Comparison of ENCODE assay signal across 9 cellular contexts in the genomic region with DNA sequence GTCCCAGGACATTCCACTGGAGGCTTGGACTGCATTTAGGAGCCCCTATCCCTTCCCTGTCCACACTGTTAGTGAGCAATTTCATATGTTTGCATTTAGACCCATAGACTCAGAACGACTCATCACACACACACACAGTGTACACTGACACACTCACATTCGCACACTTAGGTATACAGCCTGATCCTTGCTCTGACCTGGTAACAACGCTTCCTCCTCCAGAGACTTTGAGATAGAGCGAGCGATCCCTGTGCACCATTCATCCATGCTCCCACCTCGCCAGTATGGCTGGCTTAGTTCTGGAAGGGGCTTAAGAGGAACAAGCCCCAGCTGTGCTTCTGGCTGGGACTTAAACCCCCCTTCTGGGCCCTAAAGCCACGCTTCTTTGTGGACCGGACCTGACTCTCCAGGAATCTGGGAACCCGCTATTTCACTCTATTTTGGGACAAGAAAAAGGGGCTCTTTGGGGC. TPM values are rescaled to one million over a fixed set of nuclear protein-coding genes. Genes with fewer than 3 reads are reported as not detected.
A peak's percentile ranks its signal among the peaks of the same experiment; 100 is the strongest.
DNase-seq lines count a peak whose midpoint lies in the region; ATAC-seq, FAIRE-seq and TF ChIP-seq lines count a peak whose summit lies in the region.
"Had no signal": no experiment of that assay in that cellular context is flagged by ENCODE, and none has a peak within 500 bp of the region (broad histone marks: within the 10 kb centered on the region; RNA-seq: fewer than 3 reads in every experiment).

No MANE protein-coding gene starts in this region.

- H3K36me3 ChIP-seq in Caco-2 (ENCODE audit: control insufficient read depth, insufficient read depth, low read length) (no peaks in the 10 kb centered on the region), MG63 (no peaks in the 10 kb centered on the region), breast epithelium (no peaks in the 10 kb centered on the region), H7 (replicated peaks; ENCODE audit: control insufficient read depth, insufficient read depth, low read length) (no peaks in the 10 kb centered on the region)

- TF ChIP-seq POLR2A in breast epithelium (IDR thresholded peaks at IDR 0.05) = no peak

- intact Hi-C loops in Caco-2 (cut with micrococcal nuclease; ENCODE audit: unreplicated experiment) = loop anchor here (2.0 kb wide), 1 partner anchor 404 kb away; no protein-coding TSS in a partner anchor
- intact Hi-C loops in breast epithelium (cut with DNase I; ENCODE audit: low total_unique reads) = no loop called here

- CTCF ChIA-PET in Caco-2 (lab: Charles Lee) = interaction anchor here (0.5 to 1.5 kb wide), 3 partner anchors 405 to 720 kb away, joined by 3 to 8 read pairs (median 8); no protein-coding TSS in a partner anchor

- H3K9me3 Mint-ChIP-seq in Caco-2 (ENCODE audit: unreplicated experiment) = no peaks in the 10 kb centered on the region
- no peaks in the 10 kb centered on the region for H3K9me3 Mint-ChIP-seq in neural crest cell

- TF ChIP-seq CTCF in Caco-2 (IDR thresholded peaks at IDR 0.05; ENCODE audit: insufficient read depth in 1 of 2, low read depth in 1 of 2, low read length in 1 of 2, severe bottlenecking in 1 of 2, unreplicated experiment in 1 of 2) = no peak
- no peak for TF ChIP-seq CTCF in breast epithelium (IDR thresholded peaks at IDR 0.05)
- no peak for TF ChIP-seq CTCF in neural crest cell (conservative IDR thresholded peaks at IDR 0.05)

- no peak overlapping the region for H3K27ac Mint-ChIP-seq in Caco-2 (ENCODE audit: unreplicated experiment)
- no peak overlapping the region for H3K27ac Mint-ChIP-seq in neural crest cell (ENCODE audit: unreplicated experiment)

- H3K9me3 ChIP-seq in Caco-2 (no peaks in the 10 kb centered on the region), MG63 (no peaks in the 10 kb centered on the region), breast epithelium (no peaks in the 10 kb centered on the region)

- peak overlapping the region; percentile 59 for H3K4me3 ChIP-seq in Caco-2 (ENCODE audit: low read depth, low read length)
- H3K4me3 ChIP-seq in MG63 = peak overlapping the region; percentile 51; the same call in 1 of the 2 replicates
- peak overlapping the region; percentile 43 to 69 (median 45) for H3K4me3 ChIP-seq in breast epithelium
- no peak overlapping the region for H3K4me3 ChIP-seq in H7 (ENCODE audit: insufficient read depth, low read depth, low read length)

- POLR2A ChIA-PET in Caco-2 (lab: Charles Lee) = no interaction called here

- no peak overlapping the region for H3K27ac ChIP-seq in breast epithelium

- H3K27me3 ChIP-seq in Caco-2 (replicated peaks; ENCODE audit: control insufficient read depth, insufficient read depth, low read length) = peaks cover 2% of the 10 kb centered on the region
- H3K27me3 ChIP-seq in MG63 = peaks cover 14% of the 10 kb centered on the region; the same call in 1 of the 2 replicates
- H3K27me3 ChIP-seq in breast epithelium = peaks cover 24 to 97% of the 10 kb centered on the region in 2 donors
- peaks cover 99% of the 10 kb centered on the region for H3K27me3 ChIP-seq in H7 (ENCODE audit: control insufficient read depth, insufficient read depth, low read length)

- no peaks in the 10 kb centered on the region for H3K36me3 Mint-ChIP-seq in Caco-2 (ENCODE audit: insufficient read depth, unreplicated experiment)
- peaks cover under 1% of the 10 kb centered on the region for H3K36me3 Mint-ChIP-seq in neural crest cell (ENCODE audit: low read depth)

- FAIRE-seq in GM19239 (lab: Jason Lieb, UNC) = no peak

- DNase-seq in Caco-2 = no peak
- DNase-seq in MG63 = no peak
- no peak for DNase-seq in breast epithelium (ENCODE audit: low spot score in 2 of 2)
- no peak for DNase-seq in neural crest cell (ENCODE audit: low read depth, low spot score)
- no peak for DNase-seq in GM19239 (ENCODE audit: insufficient read length, low spot score)
- no peak for DNase-seq in SW480 (ENCODE audit: low spot score)
- DNase-seq in H7 = no peak
- DNase-seq: KG1 had no signal

- BruUV-seq in Caco-2 (replicated peaks; lab: Mats Ljungman, UMichigan) = no TSS peak

- no peaks in the 10 kb centered on the region for H3K4me1 Mint-ChIP-seq in Caco-2 (ENCODE audit: low read depth, unreplicated experiment)
- peaks cover 7% of the 10 kb centered on the region for H3K4me1 Mint-ChIP-seq in neural crest cell

- H3K27me3 Mint-ChIP-seq in Caco-2 (ENCODE audit: insufficient read depth, unreplicated experiment) (peaks cover 14% of the 10 kb centered on the region), neural crest cell (ENCODE audit: low read depth) (peaks cover 95% of the 10 kb centered on the region)

- ATAC-seq in HG02885 (IDR thresholded peaks at IDR 0.05; ENCODE audit: poor library complexity, unreplicated experiment) = no peak

- H3K4me3 Mint-ChIP-seq in Caco-2 (ENCODE audit: unreplicated experiment) = peak overlapping the region; percentile 84
- H3K4me3 Mint-ChIP-seq in neural crest cell = peak overlapping the region; percentile 72

- H3K4me1 ChIP-seq in Caco-2 (peaks cover 8% of the 10 kb centered on the region), breast epithelium (peaks cover 9 to 11% of the 10 kb centered on the region in 2 donors)

RNA-seq across cellular contexts. Expression of gene HOXA13, which starts 0.9 kb away (rescaled TPM):
- total RNA-seq in Caco-2 (2022) (0.68 and 1.3 TPM in 2 replicates), breast epithelium (under 1 TPM in 2 of 3 donors, not detected in 1; 0.16 to 0.33 TPM), neural crest cell (not detected in 2 replicates)
- 0.30 and 1.5 TPM in 2 replicates for total RNA-seq in MG63 (2014; rRNA removed; shearing (Covaris generic); ENCODE audit: low replicate concordance)
- not detected in 2 replicates for total RNA-seq in H7 (2014; rRNA removed; shearing (Covaris generic))

RNA-seq across cellular contexts. Expression of gene HOXA11, which starts 15.8 kb away (rescaled TPM):
- total RNA-seq in Caco-2 (2022) (0.53 and 0.73 TPM in 2 replicates), breast epithelium (1 to 10 TPM in 1 of 3 donors, not detected in 2; 1.9 TPM), neural crest cell (not detected in 2 replicates)
- 3.2 and 3.7 TPM in 2 replicates for total RNA-seq in MG63 (2014; rRNA removed; shearing (Covaris generic); ENCODE audit: low replicate concordance)
- total RNA-seq in H7 (2014; rRNA removed; shearing (Covaris generic)) = not detected in 2 replicates

RNA-seq across cellular contexts. Expression of gene HOXA10, which starts 26.7 kb away (rescaled TPM):
- total RNA-seq in Caco-2 (2022) = 7.8 and 9.5 TPM in 2 replicates
- total RNA-seq in MG63 (2014; rRNA removed; shearing (Covaris generic); ENCODE audit: low replicate concordance) = 18.0 and 26.7 TPM in 2 replicates
- total RNA-seq in breast epithelium = 10 to 100 TPM in 1 of 3 donors, 1 to 10 TPM in 2; 2.3 to 21.1 (median 5.2) TPM
- total RNA-seq in neural crest cell = 0.35 TPM in 1 of 2 replicates, not detected in the other
- not detected in 2 replicates for total RNA-seq in H7 (2014; rRNA removed; shearing (Covaris generic))

RNA-seq across cellular contexts. Expression of gene HOXA9, which starts 35.5 kb away (rescaled TPM):
- total RNA-seq in Caco-2 (2022) (14.4 and 16.7 TPM in 2 replicates), breast epithelium (10 to 100 TPM in 1 of 3 donors, 1 to 10 TPM in 2; 7.5 to 18.4 (median 9.0) TPM), neural crest cell (9.0 and 10.0 TPM in 2 replicates)
- total RNA-seq in MG63 (2014; rRNA removed; shearing (Covaris generic); ENCODE audit: low replicate concordance) = 25.4 and 29.9 TPM in 2 replicates
- total RNA-seq in H7 (2014; rRNA removed; shearing (Covaris generic)) = not detected in 2 replicates

RNA-seq across cellular contexts. Expression of gene EVX1, which starts 41.8 kb away (rescaled TPM):
- total RNA-seq in Caco-2 (2022) = not detected in 2 replicates
- not detected in 2 replicates for total RNA-seq in MG63 (2014; rRNA removed; shearing (Covaris generic); ENCODE audit: low replicate concordance)
- total RNA-seq in breast epithelium = not detected
- total RNA-seq in neural crest cell = 0.79 and 0.80 TPM in 2 replicates
- total RNA-seq in H7 (2014; rRNA removed; shearing (Covaris generic)) = not detected in 2 replicates
